In the genomic region with DNA sequence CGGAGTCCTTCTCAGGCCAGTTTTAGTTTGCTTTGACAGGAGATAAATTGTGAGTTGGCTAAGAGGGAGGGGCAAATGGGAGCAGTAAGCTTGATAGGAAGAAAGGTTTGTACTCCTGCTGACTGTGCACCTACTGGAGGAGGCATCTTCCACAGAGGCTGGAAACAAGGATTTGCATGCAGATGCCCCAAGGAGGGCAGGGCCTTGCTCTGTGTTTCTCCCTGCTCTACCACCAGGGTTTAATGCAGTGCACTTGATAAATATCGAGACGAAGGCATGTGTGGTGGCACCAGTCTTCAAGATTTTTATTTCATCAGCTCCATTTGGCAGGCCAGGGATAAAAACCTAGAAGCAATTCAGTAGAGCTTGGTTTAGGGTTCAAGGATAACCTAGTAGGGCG, we compare ENCODE assay signal across 25 cellular contexts.
DNase-seq lines count a peak whose midpoint lies in the region; ATAC-seq, FAIRE-seq and TF ChIP-seq lines count a peak whose summit lies in the region.
"Had no signal": no experiment of that assay in that cellular context is flagged by ENCODE, and none has a peak within 500 bp of the region (broad histone marks: within the 10 kb centered on the region; RNA-seq: fewer than 3 reads in every experiment).

No MANE protein-coding gene starts in this region.

- WGBS in K562 (ENCODE audit: insufficient coverage, low coverage, missing lambda C conversion rate): 2% methylated on average over 4 of the region's 4 CpGs

- H3K9me3 ChIP-seq in K562 (replicated peaks; ENCODE audit: control insufficient read depth, insufficient read depth, low read depth, low read length) (no peaks in the 10 kb centered on the region), vagina (no peaks in the 10 kb centered on the region), left lung (peaks cover 0 to 19% of the 10 kb centered on the region in 2 donors)

- FAIRE-seq in K562 (lab: Jason Lieb, UNC): no peak
- FAIRE-seq: A204.1, G401.6, GM12891, GM19239 had no signal

- CTCF ChIA-PET in K562 (lab: Yijun Ruan, JAX; ENCODE audit: low intra/inter-chr PET ratio): no interaction called here

- TF ChIP-seq RAD21 in K562 (CRISPR knock-in tag; conservative IDR thresholded peaks at IDR 0.05 in 1 of 2, IDR thresholded peaks at IDR 0.05 in 1 of 2): no peak

- in situ Hi-C loops in K562 (cut with MboI): no loop called here

- ATAC-seq in K562: no peak
- no peak for ATAC-seq in left lung

- intact Hi-C loops in K562 (cut with micrococcal nuclease) (no loop called here), vagina (cut with DNase I) (no loop called here), left lung (cut with DNase I) (no loop called here)

- TF ChIP-seq EP300 in K562 (IDR thresholded peaks at IDR 0.05; ENCODE audit: low read length): no peak

- no peaks in the 10 kb centered on the region for H4K20me1 ChIP-seq in K562 (replicated peaks; ENCODE audit: control insufficient read depth, insufficient read depth, low read length)
- H4K20me1 ChIP-seq: BLaER1 had no signal

- H3K4me3 ChIP-seq in K562 (no peak overlapping the region), coronary artery (no peak overlapping the region), vagina (no peak overlapping the region), left lung (no peak overlapping the region)
- H3K4me3 ChIP-seq: BLaER1 had no signal

- H3K36me3 ChIP-seq in K562 (ENCODE audit: control insufficient read depth, insufficient read depth, low read length): no peaks in the 10 kb centered on the region
- H3K36me3 ChIP-seq in vagina: no peaks in the 10 kb centered on the region
- H3K36me3 ChIP-seq in left lung: no peaks in the 10 kb centered on the region
- H3K36me3 ChIP-seq: BE2C, BLaER1 had no signal

- H2AFZ ChIP-seq in K562 (ENCODE audit: low read depth, low read length): no peak overlapping the region

- H3K4me1 ChIP-seq in K562 (replicated peaks in 1 of 2; ENCODE audit: control insufficient read depth in 2 of 2, insufficient read depth in 2 of 2, low read length in 2 of 2) (no peaks in the 10 kb centered on the region; a peak in 1 of 5 replicates), vagina (no peaks in the 10 kb centered on the region), left lung (no peaks in the 10 kb centered on the region)
- H3K4me1 ChIP-seq: BE2C had no signal

- no peak overlapping the region for H3K4me2 ChIP-seq in K562 (ENCODE audit: insufficient read depth, low read length)
- H3K4me2 ChIP-seq: BLaER1 had no signal

- H3K27ac ChIP-seq in K562 (ENCODE audit: extremely low read depth, low read depth, low read length) (no peak overlapping the region), coronary artery (no peak overlapping the region), vagina (no peak overlapping the region), left lung (no peak overlapping the region)
- H3K27ac ChIP-seq: BLaER1 had no signal

- TF ChIP-seq POLR2A in K562 (conservative IDR thresholded peaks at IDR 0.05): no peak
- TF ChIP-seq POLR2A in vagina (IDR thresholded peaks at IDR 0.05): no peak

- H3K79me2 ChIP-seq in K562 (ENCODE audit: control insufficient read depth, insufficient read depth, low read length): no peaks in the 10 kb centered on the region

- no peak for TF ChIP-seq CTCF in K562 (IDR thresholded peaks at IDR 0.05 in 2 of 3, conservative IDR thresholded peaks at IDR 0.05 in 1 of 3; ENCODE audit: insufficient read depth in 2 of 3, low read depth in 1 of 3, low read length in 3 of 3)
- no peak for TF ChIP-seq CTCF in coronary artery (IDR thresholded peaks at IDR 0.05)
- no peak for TF ChIP-seq CTCF in vagina (IDR thresholded peaks at IDR 0.05)
- no peak for TF ChIP-seq CTCF in left lung (IDR thresholded peaks at IDR 0.05)

- no TSS peak for BruUV-seq in K562 (replicated peaks; lab: Mats Ljungman, UMichigan)

- POLR2A ChIA-PET in K562 (lab: Yijun Ruan, JAX): interaction anchor here (1.1 kb wide), 1 partner anchor 9 kb away, joined by 3 read pairs; no protein-coding TSS in a partner anchor

- H3K27me3 ChIP-seq in K562 (ENCODE audit: control insufficient read depth in 2 of 2, insufficient read depth in 2 of 2, low read length in 2 of 2) (no peaks in the 10 kb centered on the region), vagina (no peaks in the 10 kb centered on the region), left lung (no peaks in the 10 kb centered on the region)
- H3K27me3 ChIP-seq: BE2C, BLaER1 had no signal

- no peaks in the 10 kb centered on the region for H3K9me1 ChIP-seq in K562 (ENCODE audit: control insufficient read depth, insufficient read depth, low read length)

- DNase-seq in K562 (ENCODE audit: extremely low read depth in 1 of 4, low spot score in 3 of 4) (no peak), coronary artery (ENCODE audit: low spot score) (peak; percentile 33), left kidney (ENCODE audit: low read depth, low spot score) (peak; percentile 13), vagina (ENCODE audit: extremely low spot score in 2 of 2) (peak; percentile 2 to 64), left lung (no peak), DMS53 treated with DMSO at 0.1 percent for 48 hours (lab: John Stamatoyannopoulos, UW; ENCODE audit: unreplicated experiment) (no peak), NCI-H510A treated with DMSO at 0.1 percent for 48 hours (lab: John Stamatoyannopoulos, UW) (no peak)
- DNase-seq: 8988T; ACHN; BE2C; C1 segment of cervical spinal cord; CD4-positive, alpha-beta memory T cell; CD4-positive, CD25-positive, alpha-beta regulatory T cell; CD8-positive, alpha-beta memory T cell; COR-L47; DMS 273 treated with DMSO at 0.1 percent for 48 hours; DMS153; DMS53; DMS79 treated with DMSO at 0.1 percent for 48 hours; GF-D8 had no signal

- no peak overlapping the region for H3K9ac ChIP-seq in K562 (ENCODE audit: insufficient read depth in 1 of 2, low read depth in 2 of 2, low read length in 2 of 2)
- H3K9ac ChIP-seq: BLaER1 had no signal

TF ChIP-seq in K562, 482 proteins besides CTCF, POLR2A, EP300 and RAD21 (continues in another document):
- TF ChIP-seq, protein P1, sequence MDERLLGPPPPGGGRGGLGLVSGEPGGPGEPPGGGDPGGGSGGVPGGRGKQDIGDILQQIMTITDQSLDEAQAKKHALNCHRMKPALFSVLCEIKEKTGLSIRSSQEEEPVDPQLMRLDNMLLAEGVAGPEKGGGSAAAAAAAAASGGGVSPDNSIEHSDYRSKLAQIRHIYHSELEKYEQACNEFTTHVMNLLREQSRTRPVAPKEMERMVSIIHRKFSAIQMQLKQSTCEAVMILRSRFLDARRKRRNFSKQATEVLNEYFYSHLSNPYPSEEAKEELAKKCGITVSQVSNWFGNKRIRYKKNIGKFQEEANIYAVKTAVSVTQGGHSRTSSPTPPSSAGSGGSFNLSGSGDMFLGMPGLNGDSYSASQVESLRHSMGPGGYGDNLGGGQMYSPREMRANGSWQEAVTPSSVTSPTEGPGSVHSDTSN (CRISPR knock-in tag; IDR thresholded peaks at IDR 0.05; ENCODE audit: low read depth): no peak
- TF ChIP-seq, protein P1 (tag; conservative IDR thresholded peaks at IDR 0.05; ENCODE audit: low read depth): peak; percentile 40; the same call in 1 of the 2 replicates
- TF ChIP-seq, protein P2, sequence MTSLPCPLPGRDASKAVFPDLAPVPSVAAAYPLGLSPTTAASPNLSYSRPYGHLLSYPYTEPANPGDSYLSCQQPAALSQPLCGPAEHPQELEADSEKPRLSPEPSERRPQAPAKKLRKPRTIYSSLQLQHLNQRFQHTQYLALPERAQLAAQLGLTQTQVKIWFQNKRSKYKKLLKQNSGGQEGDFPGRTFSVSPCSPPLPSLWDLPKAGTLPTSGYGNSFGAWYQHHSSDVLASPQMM (CRISPR knock-in tag; IDR thresholded peaks at IDR 0.05): no peak

Comparison
In these comparisons a context has a peak if more than half of its experiments do, and no peak if none do; other contexts are left out.
1. DNase-seq: peak in coronary artery (single experiment), left kidney (single experiment) and vagina (2 of 2); none in K562 (0 of 4), left lung (0 of 2), DMS53 treated with DMSO at 0.1 percent for 48 hours (single experiment) and NCI-H510A treated with DMSO at 0.1 percent for 48 hours (single experiment).